Comparison of ENCODE assay signal across 1 cellular context in the genomic region with DNA sequence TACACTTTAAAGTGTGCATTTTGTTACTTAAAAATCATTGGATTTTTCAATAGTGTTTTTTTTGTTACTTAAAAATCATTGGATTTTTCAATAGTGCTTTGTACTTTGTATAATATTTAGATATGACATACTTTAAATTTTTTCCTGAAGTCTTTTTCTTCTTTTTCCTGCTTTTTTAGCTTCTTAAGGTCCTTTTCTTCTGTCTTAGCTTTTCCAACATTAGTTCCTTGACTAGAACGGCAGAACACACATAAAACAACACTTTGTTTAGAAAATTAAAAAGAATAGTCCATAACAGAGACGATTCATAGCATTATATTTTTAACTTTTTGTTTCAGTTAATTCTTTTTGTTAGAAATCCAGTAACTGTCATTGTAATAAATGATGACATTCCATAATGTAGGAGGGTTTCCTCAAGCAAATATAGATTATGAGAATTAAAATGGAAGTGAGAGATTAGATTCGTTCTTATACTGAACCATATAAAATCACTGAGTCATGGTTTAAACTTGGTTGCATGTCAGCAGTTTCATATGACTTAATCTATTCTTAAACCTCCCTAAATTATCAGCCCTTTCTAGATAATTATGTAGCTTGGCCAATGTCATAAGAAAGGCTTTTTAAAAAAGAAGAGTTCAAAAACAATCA.
A peak's percentile ranks its signal among the peaks of the same experiment; 100 is the strongest.
TF ChIP-seq lines count a peak whose summit lies in the region.

No MANE protein-coding gene starts in this region.

TF ChIP-seq in K562, 482 proteins besides CTCF, POLR2A, EP300 and RAD21 (continues in another document):
- TF ChIP-seq, protein P1, sequence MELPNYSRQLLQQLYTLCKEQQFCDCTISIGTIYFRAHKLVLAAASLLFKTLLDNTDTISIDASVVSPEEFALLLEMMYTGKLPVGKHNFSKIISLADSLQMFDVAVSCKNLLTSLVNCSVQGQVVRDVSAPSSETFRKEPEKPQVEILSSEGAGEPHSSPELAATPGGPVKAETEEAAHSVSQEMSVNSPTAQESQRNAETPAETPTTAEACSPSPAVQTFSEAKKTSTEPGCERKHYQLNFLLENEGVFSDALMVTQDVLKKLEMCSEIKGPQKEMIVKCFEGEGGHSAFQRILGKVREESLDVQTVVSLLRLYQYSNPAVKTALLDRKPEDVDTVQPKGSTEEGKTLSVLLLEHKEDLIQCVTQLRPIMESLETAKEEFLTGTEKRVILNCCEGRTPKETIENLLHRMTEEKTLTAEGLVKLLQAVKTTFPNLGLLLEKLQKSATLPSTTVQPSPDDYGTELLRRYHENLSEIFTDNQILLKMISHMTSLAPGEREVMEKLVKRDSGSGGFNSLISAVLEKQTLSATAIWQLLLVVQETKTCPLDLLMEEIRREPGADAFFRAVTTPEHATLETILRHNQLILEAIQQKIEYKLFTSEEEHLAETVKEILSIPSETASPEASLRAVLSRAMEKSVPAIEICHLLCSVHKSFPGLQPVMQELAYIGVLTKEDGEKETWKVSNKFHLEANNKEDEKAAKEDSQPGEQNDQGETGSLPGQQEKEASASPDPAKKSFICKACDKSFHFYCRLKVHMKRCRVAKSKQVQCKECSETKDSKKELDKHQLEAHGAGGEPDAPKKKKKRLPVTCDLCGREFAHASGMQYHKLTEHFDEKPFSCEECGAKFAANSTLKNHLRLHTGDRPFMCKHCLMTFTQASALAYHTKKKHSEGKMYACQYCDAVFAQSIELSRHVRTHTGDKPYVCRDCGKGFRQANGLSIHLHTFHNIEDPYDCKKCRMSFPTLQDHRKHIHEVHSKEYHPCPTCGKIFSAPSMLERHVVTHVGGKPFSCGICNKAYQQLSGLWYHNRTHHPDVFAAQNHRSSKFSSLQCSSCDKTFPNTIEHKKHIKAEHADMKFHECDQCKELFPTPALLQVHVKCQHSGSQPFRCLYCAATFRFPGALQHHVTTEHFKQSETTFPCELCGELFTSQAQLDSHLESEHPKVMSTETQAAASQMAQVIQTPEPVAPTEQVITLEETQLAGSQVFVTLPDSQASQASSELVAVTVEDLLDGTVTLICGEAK (IDR thresholded peaks at IDR 0.05) = 0 out of 2 replicates have a peak, but pooled peaks have one; percentile 9
- TF ChIP-seq, protein P1 (CRISPR knock-in tag; IDR thresholded peaks at IDR 0.05) = no peak
- TF ChIP-seq NFIC (IDR thresholded peaks at IDR 0.05) (0 out of 2 replicates have a peak, but pooled peaks have one; percentile 5), MAFF (IDR thresholded peaks at IDR 0.05; ENCODE audit: low read length) (peak; percentile 91), ZNF668 (CRISPR knock-in tag; IDR thresholded peaks at IDR 0.05) (no peak), BRD9 (IDR thresholded peaks at IDR 0.05; ENCODE audit: low read depth, partially characterized antibody) (peak; percentile 10), MEIS2 (IDR thresholded peaks at IDR 0.05; ENCODE audit: partially characterized antibody) (peak; percentile 44), ARID2 (IDR thresholded peaks at IDR 0.05) (0 out of 2 replicates have a peak, but pooled peaks have one; percentile 6), SMARCA4 (IDR thresholded peaks at IDR 0.05) (peak; percentile 66; the same call in 1 of the 2 replicates), SMARCC2 (IDR thresholded peaks at IDR 0.05; ENCODE audit: low read depth) (peak; percentile 80; the same call in 1 of the 2 replicates), ZNF444 (CRISPR knock-in tag; IDR thresholded peaks at IDR 0.05) (0 out of 2 replicates have a peak, but pooled peaks have one; percentile 14), ADNP (tag; IDR thresholded peaks at IDR 0.05) (no peak), CBFA2T3 (IDR thresholded peaks at IDR 0.05) (peak; percentile 19; the same call in 1 of the 2 replicates), MAFK (IDR thresholded peaks at IDR 0.05; ENCODE audit: low read length) (peak; percentile 88), LARP7 (IDR thresholded peaks at IDR 0.05) (0 out of 2 replicates have a peak, but pooled peaks have one; percentile 31), NFE2L1 (tag; IDR thresholded peaks at IDR 0.05; ENCODE audit: borderline replicate concordance, low read depth) (peak; percentile 88), ZNF311 (CRISPR knock-in tag; IDR thresholded peaks at IDR 0.05) (peak; percentile 23; the same call in 1 of the 2 replicates), NCOA6 (IDR thresholded peaks at IDR 0.05) (no peak), FOSL1 (tag; conservative IDR thresholded peaks at IDR 0.05) (0 out of 2 replicates have a peak, but pooled peaks have one; percentile 48), SMC3 (conservative IDR thresholded peaks at IDR 0.05; ENCODE audit: insufficient read depth, low read depth, low read length) (no peak), ZNF41 (CRISPR knock-in tag; conservative IDR thresholded peaks at IDR 0.05) (no peak), NR2F6 (CRISPR knock-in tag; IDR thresholded peaks at IDR 0.05) (no peak)
- TF ChIP-seq, protein P2, sequence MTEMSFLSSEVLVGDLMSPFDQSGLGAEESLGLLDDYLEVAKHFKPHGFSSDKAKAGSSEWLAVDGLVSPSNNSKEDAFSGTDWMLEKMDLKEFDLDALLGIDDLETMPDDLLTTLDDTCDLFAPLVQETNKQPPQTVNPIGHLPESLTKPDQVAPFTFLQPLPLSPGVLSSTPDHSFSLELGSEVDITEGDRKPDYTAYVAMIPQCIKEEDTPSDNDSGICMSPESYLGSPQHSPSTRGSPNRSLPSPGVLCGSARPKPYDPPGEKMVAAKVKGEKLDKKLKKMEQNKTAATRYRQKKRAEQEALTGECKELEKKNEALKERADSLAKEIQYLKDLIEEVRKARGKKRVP (CRISPR knock-in tag; IDR thresholded peaks at IDR 0.05) = no peak
- TF ChIP-seq, protein P3, sequence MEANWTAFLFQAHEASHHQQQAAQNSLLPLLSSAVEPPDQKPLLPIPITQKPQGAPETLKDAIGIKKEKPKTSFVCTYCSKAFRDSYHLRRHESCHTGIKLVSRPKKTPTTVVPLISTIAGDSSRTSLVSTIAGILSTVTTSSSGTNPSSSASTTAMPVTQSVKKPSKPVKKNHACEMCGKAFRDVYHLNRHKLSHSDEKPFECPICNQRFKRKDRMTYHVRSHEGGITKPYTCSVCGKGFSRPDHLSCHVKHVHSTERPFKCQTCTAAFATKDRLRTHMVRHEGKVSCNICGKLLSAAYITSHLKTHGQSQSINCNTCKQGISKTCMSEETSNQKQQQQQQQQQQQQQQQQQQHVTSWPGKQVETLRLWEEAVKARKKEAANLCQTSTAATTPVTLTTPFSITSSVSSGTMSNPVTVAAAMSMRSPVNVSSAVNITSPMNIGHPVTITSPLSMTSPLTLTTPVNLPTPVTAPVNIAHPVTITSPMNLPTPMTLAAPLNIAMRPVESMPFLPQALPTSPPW (CRISPR knock-in tag; IDR thresholded peaks at IDR 0.05) = peak; percentile 19; the same call in 1 of the 2 replicates
- TF ChIP-seq, protein P4, sequence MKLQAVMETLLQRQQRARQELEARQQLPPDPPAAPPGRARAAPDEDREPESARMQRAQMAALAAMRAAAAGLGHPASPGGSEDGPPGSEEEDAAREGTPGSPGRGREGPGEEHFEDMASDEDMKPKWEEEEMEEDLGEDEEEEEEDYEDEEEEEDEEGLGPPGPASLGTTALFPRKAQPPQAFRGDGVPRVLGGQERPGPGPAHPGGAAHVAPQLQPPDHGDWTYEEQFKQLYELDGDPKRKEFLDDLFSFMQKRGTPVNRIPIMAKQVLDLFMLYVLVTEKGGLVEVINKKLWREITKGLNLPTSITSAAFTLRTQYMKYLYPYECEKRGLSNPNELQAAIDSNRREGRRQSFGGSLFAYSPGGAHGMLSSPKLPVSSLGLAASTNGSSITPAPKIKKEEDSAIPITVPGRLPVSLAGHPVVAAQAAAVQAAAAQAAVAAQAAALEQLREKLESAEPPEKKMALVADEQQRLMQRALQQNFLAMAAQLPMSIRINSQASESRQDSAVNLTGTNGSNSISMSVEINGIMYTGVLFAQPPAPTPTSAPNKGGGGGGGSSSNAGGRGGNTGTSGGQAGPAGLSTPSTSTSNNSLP (IDR thresholded peaks at IDR 0.05; ENCODE audit: borderline replicate concordance, low read depth, low read length) = peak; percentile 91; the same call in 1 of the 2 replicates
- TF ChIP-seq, protein P5, sequence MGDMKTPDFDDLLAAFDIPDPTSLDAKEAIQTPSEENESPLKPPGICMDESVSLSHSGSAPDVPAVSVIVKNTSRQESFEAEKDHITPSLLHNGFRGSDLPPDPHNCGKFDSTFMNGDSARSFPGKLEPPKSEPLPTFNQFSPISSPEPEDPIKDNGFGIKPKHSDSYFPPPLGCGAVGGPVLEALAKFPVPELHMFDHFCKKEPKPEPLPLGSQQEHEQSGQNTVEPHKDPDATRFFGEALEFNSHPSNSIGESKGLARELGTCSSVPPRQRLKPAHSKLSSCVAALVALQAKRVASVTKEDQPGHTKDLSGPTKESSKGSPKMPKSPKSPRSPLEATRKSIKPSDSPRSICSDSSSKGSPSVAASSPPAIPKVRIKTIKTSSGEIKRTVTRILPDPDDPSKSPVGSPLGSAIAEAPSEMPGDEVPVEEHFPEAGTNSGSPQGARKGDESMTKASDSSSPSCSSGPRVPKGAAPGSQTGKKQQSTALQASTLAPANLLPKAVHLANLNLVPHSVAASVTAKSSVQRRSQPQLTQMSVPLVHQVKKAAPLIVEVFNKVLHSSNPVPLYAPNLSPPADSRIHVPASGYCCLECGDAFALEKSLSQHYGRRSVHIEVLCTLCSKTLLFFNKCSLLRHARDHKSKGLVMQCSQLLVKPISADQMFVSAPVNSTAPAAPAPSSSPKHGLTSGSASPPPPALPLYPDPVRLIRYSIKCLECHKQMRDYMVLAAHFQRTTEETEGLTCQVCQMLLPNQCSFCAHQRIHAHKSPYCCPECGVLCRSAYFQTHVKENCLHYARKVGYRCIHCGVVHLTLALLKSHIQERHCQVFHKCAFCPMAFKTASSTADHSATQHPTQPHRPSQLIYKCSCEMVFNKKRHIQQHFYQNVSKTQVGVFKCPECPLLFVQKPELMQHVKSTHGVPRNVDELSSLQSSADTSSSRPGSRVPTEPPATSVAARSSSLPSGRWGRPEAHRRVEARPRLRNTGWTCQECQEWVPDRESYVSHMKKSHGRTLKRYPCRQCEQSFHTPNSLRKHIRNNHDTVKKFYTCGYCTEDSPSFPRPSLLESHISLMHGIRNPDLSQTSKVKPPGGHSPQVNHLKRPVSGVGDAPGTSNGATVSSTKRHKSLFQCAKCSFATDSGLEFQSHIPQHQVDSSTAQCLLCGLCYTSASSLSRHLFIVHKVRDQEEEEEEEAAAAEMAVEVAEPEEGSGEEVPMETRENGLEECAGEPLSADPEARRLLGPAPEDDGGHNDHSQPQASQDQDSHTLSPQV (IDR thresholded peaks at IDR 0.05) = peak; percentile 78
- TF ChIP-seq, protein P6, sequence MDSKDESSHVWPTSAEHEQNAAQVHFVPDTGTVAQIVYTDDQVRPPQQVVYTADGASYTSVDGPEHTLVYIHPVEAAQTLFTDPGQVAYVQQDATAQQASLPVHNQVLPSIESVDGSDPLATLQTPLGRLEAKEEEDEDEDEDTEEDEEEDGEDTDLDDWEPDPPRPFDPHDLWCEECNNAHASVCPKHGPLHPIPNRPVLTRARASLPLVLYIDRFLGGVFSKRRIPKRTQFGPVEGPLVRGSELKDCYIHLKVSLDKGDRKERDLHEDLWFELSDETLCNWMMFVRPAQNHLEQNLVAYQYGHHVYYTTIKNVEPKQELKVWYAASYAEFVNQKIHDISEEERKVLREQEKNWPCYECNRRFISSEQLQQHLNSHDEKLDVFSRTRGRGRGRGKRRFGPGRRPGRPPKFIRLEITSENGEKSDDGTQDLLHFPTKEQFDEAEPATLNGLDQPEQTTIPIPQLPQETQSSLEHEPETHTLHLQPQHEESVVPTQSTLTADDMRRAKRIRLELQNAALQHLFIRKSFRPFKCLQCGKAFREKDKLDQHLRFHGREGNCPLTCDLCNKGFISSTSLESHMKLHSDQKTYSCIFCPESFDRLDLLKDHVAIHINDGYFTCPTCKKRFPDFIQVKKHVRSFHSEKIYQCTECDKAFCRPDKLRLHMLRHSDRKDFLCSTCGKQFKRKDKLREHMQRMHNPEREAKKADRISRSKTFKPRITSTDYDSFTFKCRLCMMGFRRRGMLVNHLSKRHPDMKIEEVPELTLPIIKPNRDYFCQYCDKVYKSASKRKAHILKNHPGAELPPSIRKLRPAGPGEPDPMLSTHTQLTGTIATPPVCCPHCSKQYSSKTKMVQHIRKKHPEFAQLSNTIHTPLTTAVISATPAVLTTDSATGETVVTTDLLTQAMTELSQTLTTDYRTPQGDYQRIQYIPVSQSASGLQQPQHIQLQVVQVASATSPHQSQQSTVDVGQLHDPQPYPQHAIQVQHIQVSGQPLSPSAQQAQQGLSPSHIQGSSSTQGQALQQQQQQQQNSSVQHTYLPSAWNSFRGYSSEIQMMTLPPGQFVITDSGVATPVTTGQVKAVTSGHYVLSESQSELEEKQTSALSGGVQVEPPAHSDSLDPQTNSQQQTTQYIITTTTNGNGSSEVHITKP (IDR thresholded peaks at IDR 0.05; ENCODE audit: partially characterized antibody) = no peak
- TF ChIP-seq, protein P7, sequence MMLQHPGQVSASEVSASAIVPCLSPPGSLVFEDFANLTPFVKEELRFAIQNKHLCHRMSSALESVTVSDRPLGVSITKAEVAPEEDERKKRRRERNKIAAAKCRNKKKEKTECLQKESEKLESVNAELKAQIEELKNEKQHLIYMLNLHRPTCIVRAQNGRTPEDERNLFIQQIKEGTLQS (IDR thresholded peaks at IDR 0.05) = peak; percentile 80; the same call in 1 of the 2 replicates
- TF ChIP-seq, protein P7 (CRISPR knock-in tag; conservative IDR thresholded peaks at IDR 0.05) = no peak
